ENCODE assay signal across 8 cellular contexts in the genomic region with DNA sequence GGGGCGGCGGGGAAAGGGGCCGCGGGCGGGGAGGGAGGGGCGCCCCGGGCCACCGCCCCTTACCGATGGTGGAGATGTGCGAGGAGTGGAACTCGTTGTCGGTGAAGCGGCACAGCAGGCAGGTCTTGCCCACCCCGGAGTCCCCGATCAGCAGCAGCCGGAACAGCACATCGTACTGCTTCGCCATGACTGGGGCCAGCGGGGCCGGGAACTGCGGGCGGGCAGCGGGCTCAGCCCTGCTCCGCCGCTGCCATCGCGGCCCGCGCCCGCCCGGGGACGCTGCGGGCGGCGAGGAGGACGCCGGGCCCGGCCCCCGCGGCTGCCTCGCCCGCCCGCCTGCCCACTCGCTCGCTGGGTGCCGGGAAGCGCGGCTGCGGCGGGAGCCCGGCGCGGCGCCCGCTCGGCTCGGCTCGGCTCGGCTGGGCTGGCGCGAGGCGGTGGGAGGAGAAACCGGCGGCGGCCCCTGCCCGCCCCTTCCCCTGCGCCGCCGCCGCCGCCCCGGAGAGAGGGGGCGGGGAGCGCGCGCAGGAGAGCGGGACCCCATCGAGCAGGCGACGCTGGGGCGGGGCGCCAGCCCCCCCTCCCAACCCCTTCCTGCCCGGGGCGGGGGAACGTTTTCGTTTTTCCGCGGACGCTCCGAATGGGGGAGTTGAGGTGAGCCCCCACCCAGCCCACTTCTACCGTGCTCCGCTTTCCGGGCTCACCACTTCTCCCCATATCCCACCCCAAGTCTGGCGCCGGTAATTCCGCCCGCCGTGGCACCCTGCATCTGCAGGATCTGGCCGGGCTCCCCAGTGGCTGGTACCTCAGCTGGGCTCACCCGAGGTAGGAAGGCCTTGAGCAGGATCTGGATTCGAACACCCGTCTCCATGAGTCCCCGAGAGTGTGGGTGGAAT. TPM values are rescaled to one million over a fixed set of nuclear protein-coding genes. Genes with fewer than 3 reads are reported as not detected.
A peak's percentile ranks its signal among the peaks of the same experiment; 100 is the strongest.
DNase-seq lines count a peak whose midpoint lies in the region; ATAC-seq and TF ChIP-seq lines count a peak whose summit lies in the region.

A gene (minus strand): TSS at position 447 of the 896 bp plus-strand sequence. CDS start 260 bp downstream, at position 187.

- no peaks in the 10 kb centered on the region for H3K9me3 ChIP-seq in NT2/D1 (ENCODE audit: insufficient read depth, low read length)

- TF ChIP-seq CTCF in AG10803 (conservative IDR thresholded peaks at IDR 0.05; ENCODE audit: low read length) (no peak), GM20000 (IDR thresholded peaks at IDR 0.05; ENCODE audit: extremely low read depth, missing control alignments) (no peak), omental fat pad (IDR thresholded peaks at IDR 0.05) (no peak)

- peak; percentile 22 for DNase-seq in AG10803 (ENCODE audit: low read depth)
- peak; percentile 79 for DNase-seq in GM20000 (ENCODE audit: low spot score)
- DNase-seq in NT2/D1 (ENCODE audit: low read depth, low spot score): no peak
- peak; percentile 47 for DNase-seq in activated naive CD4-positive, alpha-beta T cell treated with Interleukin-2 at 50 U/mL for 16 hours
- no peak for DNase-seq in glomerular endothelial cell (ENCODE audit: extremely low read depth, low read depth, low spot score)
- no peak for DNase-seq in omental fat pad (ENCODE audit: low spot score)
- no peak for DNase-seq in NCI-H2029 (lab: John Stamatoyannopoulos, UW)
- DNase-seq in NCI-H1436 treated with DMSO at 0.1 percent for 48 hours (lab: John Stamatoyannopoulos, UW): no peak

- H3K9ac ChIP-seq in NT2/D1 (ENCODE audit: insufficient read length, low read depth): peak within 1 kb of the TSS; percentile 87

- H3K4me3 ChIP-seq in AG10803 (ENCODE audit: low read length) (peak within 1 kb of the TSS; percentile 71), NT2/D1 (ENCODE audit: insufficient read length, low read depth) (peak within 1 kb of the TSS; percentile 65)

- H3K36me3 ChIP-seq in NT2/D1 (ENCODE audit: insufficient read depth, insufficient read length, low read length): peaks cover 12% of the 10 kb centered on the region

- ATAC-seq in omental fat pad (ENCODE audit: low FRiP score): peak; percentile 89

- peaks cover 6% of the 10 kb centered on the region for H3K27me3 ChIP-seq in NT2/D1 (ENCODE audit: insufficient read depth, insufficient read length)

- H3K4me1 ChIP-seq in NT2/D1 (ENCODE audit: insufficient read depth, insufficient read length): peaks cover 6% of the 10 kb centered on the region

RNA-seq across cellular contexts. Expression of the gene that starts here (rescaled TPM):
- total RNA-seq in glomerular endothelial cell (17.6 and 19.0 TPM in 2 replicates), omental fat pad (1 to 10 TPM; 1.6 to 3.8 (median 2.4) TPM)

Comparison
In these comparisons a context has a peak if more than half of its experiments do, and no peak if none do; other contexts are left out.
1. DNase-seq: peak in AG10803 (single experiment), GM20000 (single experiment) and activated naive CD4-positive, alpha-beta T cell treated with Interleukin-2 at 50 U/mL for 16 hours (single experiment); none in NT2/D1 (single experiment), glomerular endothelial cell (single experiment), omental fat pad (single experiment), NCI-H2029 (single experiment) and NCI-H1436 treated with DMSO at 0.1 percent for 48 hours (single experiment).